ENCODE assay signal across 8 cellular contexts in the genomic region with DNA sequence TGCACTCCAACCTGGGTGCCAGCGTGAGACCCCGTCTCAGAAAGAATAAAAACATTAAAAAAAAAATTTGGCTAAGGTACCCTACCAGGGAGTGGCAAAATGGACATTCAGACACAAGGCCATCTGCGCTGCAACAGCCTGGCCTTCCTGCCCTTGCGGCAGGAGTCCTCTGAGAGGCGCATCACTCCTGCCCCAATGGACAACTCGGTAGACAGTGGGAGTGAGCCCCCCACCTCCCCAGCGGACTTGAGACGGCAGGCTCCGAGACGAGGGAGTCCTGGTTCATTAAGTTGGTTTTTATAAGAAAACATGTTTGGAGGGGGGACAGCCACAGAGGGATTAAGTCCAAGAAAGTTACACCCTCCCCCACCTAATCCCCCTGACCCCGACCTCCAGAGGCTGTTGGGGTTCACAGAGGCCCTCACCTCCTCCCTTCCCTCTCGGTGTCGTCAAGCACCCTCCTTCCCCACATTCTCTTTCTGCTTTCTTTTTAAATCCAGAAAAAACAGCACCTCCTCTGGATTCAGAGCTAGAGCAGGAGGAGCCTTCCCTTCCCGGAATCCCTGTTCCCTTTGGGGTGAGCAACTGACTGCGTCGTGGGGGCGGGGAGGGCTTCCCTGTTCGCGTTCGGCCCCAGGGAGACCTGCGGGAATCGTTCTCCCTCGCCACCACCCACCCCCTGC. TPM values are rescaled to one million over a fixed set of nuclear protein-coding genes. Genes with fewer than 3 reads are reported as not detected.
A peak's percentile ranks its signal among the peaks of the same experiment; 100 is the strongest.
DNase-seq lines count a peak whose midpoint lies in the region; ATAC-seq and TF ChIP-seq lines count a peak whose summit lies in the region.

No MANE protein-coding gene starts in this region.

- H3K4me3 Mint-ChIP-seq in activated naive CD8-positive, alpha-beta T cell treated with anti-CD3 and anti-CD28 coated beads, Interleukin-2, amount 50 U/mL, for 24 hours = peak overlapping the region; percentile 84
- peak overlapping the region; percentile 87 to 91 for H3K4me3 Mint-ChIP-seq in stimulated activated naive CD8-positive, alpha-beta T cell treated with anti-CD3 and anti-CD28 coated beads, Interleukin-15, amount 100 ng/mL, for 72 hours

- no peaks in the 10 kb centered on the region for H3K9me3 Mint-ChIP-seq in activated naive CD8-positive, alpha-beta T cell treated with anti-CD3 and anti-CD28 coated beads, Interleukin-2, amount 50 U/mL, for 24 hours
- H3K9me3 Mint-ChIP-seq in stimulated activated naive CD8-positive, alpha-beta T cell treated with anti-CD3 and anti-CD28 coated beads, Interleukin-15, amount 100 ng/mL, for 72 hours = no peaks in the 10 kb centered on the region

- H3K36me3 ChIP-seq in A673 (ENCODE audit: insufficient read depth, low read length, poor library complexity, severe bottlenecking) (peaks cover 19% of the 10 kb centered on the region), HEK293 (ENCODE audit: control insufficient read depth in 2 of 2, insufficient read depth in 1 of 2, low read length in 2 of 2) (peaks cover 0 to 8% of the 10 kb centered on the region in 2 experiments; a peak in 1 of 3 replicates)

- H3K27ac ChIP-seq in A673 (ENCODE audit: low read depth, low read length, poor library complexity, severe bottlenecking) (peak overlapping the region; percentile 100), HEK293 (ENCODE audit: extremely low read depth, low read depth, low read length) (peak overlapping the region; percentile 94)

- CTCF ChIA-PET in A673 (lab: Charles Lee) = interaction anchor here (0.7 to 1.5 kb wide), 4 partner anchors 9 to 210 kb away, joined by 6 to 12 read pairs (median 8); no protein-coding TSS in a partner anchor
- CTCF ChIA-PET in HEK293 (lab: Yijun Ruan, JAX) = interaction anchor here (1.3 to 6.4 kb wide), 7 partner anchors 8 to 40 kb away, joined by 5 to 57 read pairs (median 8); no protein-coding TSS in a partner anchor

- H3K9me3 ChIP-seq in A673 (ENCODE audit: low read depth, low read length, poor library complexity, severe bottlenecking) (no peaks in the 10 kb centered on the region), HEK293 (ENCODE audit: control insufficient read depth, insufficient read depth, low read depth, low read length) (no peaks in the 10 kb centered on the region)

- H3K4me3 ChIP-seq in A673 (ENCODE audit: low read depth, low read length, poor library complexity, severe bottlenecking) = peak overlapping the region; percentile 86
- peak overlapping the region; percentile 88 for H3K4me3 ChIP-seq in HEK293 (ENCODE audit: low read depth, low read length)

- TF ChIP-seq CTCF in A673 (conservative IDR thresholded peaks at IDR 0.05; ENCODE audit: low read depth, low read length) (no peak), HEK293 (tag by site-specific recombination; IDR thresholded peaks at IDR 0.05) (no peak)

- peak overlapping the region; percentile 90 for H3K27ac Mint-ChIP-seq in activated naive CD8-positive, alpha-beta T cell treated with anti-CD3 and anti-CD28 coated beads, Interleukin-2, amount 50 U/mL, for 24 hours
- peak overlapping the region; percentile 96 to 97 for H3K27ac Mint-ChIP-seq in stimulated activated naive CD8-positive, alpha-beta T cell treated with anti-CD3 and anti-CD28 coated beads, Interleukin-15, amount 100 ng/mL, for 72 hours

- H3K4me1 ChIP-seq in A673 (ENCODE audit: insufficient read depth, low read length, poor library complexity, severe bottlenecking) = peaks cover 13% of the 10 kb centered on the region
- peaks cover 4% of the 10 kb centered on the region; the same call in 1 of the 2 replicates for H3K4me1 ChIP-seq in HEK293 (ENCODE audit: control insufficient read depth, insufficient read depth, low read length)

- H3K27me3 Mint-ChIP-seq in activated naive CD8-positive, alpha-beta T cell treated with anti-CD3 and anti-CD28 coated beads, Interleukin-2, amount 50 U/mL, for 24 hours = no peaks in the 10 kb centered on the region
- no peaks in the 10 kb centered on the region for H3K27me3 Mint-ChIP-seq in stimulated activated naive CD8-positive, alpha-beta T cell treated with anti-CD3 and anti-CD28 coated beads, Interleukin-15, amount 100 ng/mL, for 72 hours

- DNase-seq in A673 (ENCODE audit: low spot score) = peak; percentile 15
- no peak for DNase-seq in activated naive CD8-positive, alpha-beta T cell treated with anti-CD3 and anti-CD28 coated beads, Interleukin-2, amount 50 U/mL, for 24 hours
- peak; percentile 18 for DNase-seq in iPS-NIHi7 (ENCODE audit: extremely low spot score)
- DNase-seq in stimulated activated naive CD8-positive, alpha-beta T cell treated with anti-CD3 and anti-CD28 coated beads, Interleukin-15, amount 100 ng/mL, for 72 hours = no peak
- DNase-seq in left lobe of liver (ENCODE audit: low spot score) = no peak
- DNase-seq in NCI-H2171 treated with DMSO at 0.1 percent for 48 hours (lab: John Stamatoyannopoulos, UW) = no peak
- DNase-seq in NCI-H2196 (lab: John Stamatoyannopoulos, UW; ENCODE audit: unreplicated experiment) = no peak

- H3K27me3 ChIP-seq in A673 (replicated peaks; ENCODE audit: insufficient read depth, low read depth, low read length, poor library complexity) = no peaks in the 10 kb centered on the region

- intact Hi-C loops in A673 (cut with micrococcal nuclease; ENCODE audit: unreplicated experiment) = loop anchor here (1.0 to 10.0 kb wide), 3 partner anchors 40 to 811 kb away; partner anchors contain the start of gene ETF1

- BruUV-seq in A673 (replicated peaks; lab: Mats Ljungman, UMichigan) = TSS peak; percentile 81

- no peak for ATAC-seq in activated naive CD8-positive, alpha-beta T cell treated with anti-CD3 and anti-CD28 coated beads, Interleukin-2, amount 50 U/mL, for 24 hours
- ATAC-seq in stimulated activated naive CD8-positive, alpha-beta T cell treated with anti-CD3 and anti-CD28 coated beads, Interleukin-15, amount 100 ng/mL, for 72 hours = no peak
- no peak for ATAC-seq in left lobe of liver

- POLR2A ChIA-PET in A673 (lab: Charles Lee; ENCODE audit: low non-redundant PET) (interaction anchor here (0.7 to 1.1 kb wide), 3 partner anchors 14 to 767 kb away, joined by 3 to 8 read pairs (median 3); no protein-coding TSS in a partner anchor), HEK293 (lab: Yijun Ruan, JAX) (interaction anchor here (0.6 to 3.4 kb wide), 8 partner anchors 14 to 239 kb away, joined by 3 to 25 read pairs (median 4); partner anchors contain the start of gene ETF1)

- H3K36me3 Mint-ChIP-seq in activated naive CD8-positive, alpha-beta T cell treated with anti-CD3 and anti-CD28 coated beads, Interleukin-2, amount 50 U/mL, for 24 hours (ENCODE audit: low read depth) = peaks cover 21% of the 10 kb centered on the region

- H3K4me1 Mint-ChIP-seq in activated naive CD8-positive, alpha-beta T cell treated with anti-CD3 and anti-CD28 coated beads, Interleukin-2, amount 50 U/mL, for 24 hours = peaks cover 62% of the 10 kb centered on the region
- peaks cover 68% of the 10 kb centered on the region for H3K4me1 Mint-ChIP-seq in stimulated activated naive CD8-positive, alpha-beta T cell treated with anti-CD3 and anti-CD28 coated beads, Interleukin-15, amount 100 ng/mL, for 72 hours

TF ChIP-seq in HEK293, 187 proteins besides CTCF, POLR2A, EP300 and RAD21:
- 0 out of 2 replicates have a peak, but pooled peaks have one; percentile 9 for TF ChIP-seq ZBTB48 (tag by site-specific recombination; IDR thresholded peaks at IDR 0.05)
- TF ChIP-seq TRIM28 (IDR thresholded peaks at IDR 0.05; ENCODE audit: borderline replicate concordance, low read length) = no peak
- peak; percentile 60 for TF ChIP-seq ZFHX2 (tag by site-specific recombination; conservative IDR thresholded peaks at IDR 0.05)
- 0 out of 2 replicates have a peak, but pooled peaks have one; percentile 0 for TF ChIP-seq ZNF362 (tag by site-specific recombination; IDR thresholded peaks at IDR 0.05)
- 0 out of 2 replicates have a peak, but pooled peaks have one; percentile 64 for TF ChIP-seq ZXDB (tag by site-specific recombination; IDR thresholded peaks at IDR 0.05)

RNA-seq across cellular contexts. Expression of gene EGR1, which starts 1.8 kb away (rescaled TPM):
- total RNA-seq in A673 (2021) (64.8 and 98.2 TPM in 2 replicates), left lobe of liver (12.1 TPM)

RNA-seq across cellular contexts. Expression of gene REEP2, which starts 24.6 kb away (rescaled TPM):
- total RNA-seq in A673 (2021) (8.4 and 14.6 TPM in 2 replicates), left lobe of liver (not detected)

Comparison
In these comparisons a context has a peak if more than half of its experiments do, and no peak if none do; other contexts are left out.
1. DNase-seq: peak in A673 (single experiment) and iPS-NIHi7 (single experiment); none in activated naive CD8-positive, alpha-beta T cell treated with anti-CD3 and anti-CD28 coated beads, Interleukin-2, amount 50 U/mL, for 24 hours (single experiment), stimulated activated naive CD8-positive, alpha-beta T cell treated with anti-CD3 and anti-CD28 coated beads, Interleukin-15, amount 100 ng/mL, for 72 hours (0 of 2), left lobe of liver (single experiment), NCI-H2171 treated with DMSO at 0.1 percent for 48 hours (single experiment) and NCI-H2196 (single experiment).